ENCODE assay signal across 24 cellular contexts in the genomic region with DNA sequence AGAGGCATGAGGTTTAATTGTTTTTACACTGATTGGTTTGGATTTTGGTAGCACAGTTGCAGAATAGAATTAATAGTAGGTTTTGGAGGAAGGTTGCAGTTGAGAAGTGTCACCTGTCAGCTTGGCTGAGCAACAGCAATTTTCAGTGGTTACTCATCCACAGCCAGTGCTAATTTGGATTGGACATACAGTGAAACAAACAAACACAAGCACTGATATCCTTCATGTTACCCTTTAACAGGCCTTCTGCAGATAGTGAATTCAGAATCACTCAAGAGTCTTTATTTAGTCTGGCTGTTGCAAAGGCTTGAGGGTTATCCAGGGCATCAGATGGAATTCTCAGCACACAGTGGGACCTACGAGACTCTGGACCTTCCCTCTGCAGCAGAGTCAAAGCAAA. TPM values are rescaled to one million over a fixed set of nuclear protein-coding genes. Genes with fewer than 3 reads are reported as not detected.
"Had no signal": no experiment of that assay in that cellular context is flagged by ENCODE, and none has a peak within 500 bp of the region (broad histone marks: within the 10 kb centered on the region; RNA-seq: fewer than 3 reads in every experiment).

No MANE protein-coding gene starts in this region.

- ATAC-seq: activated T-cell treated with anti-CD3 and anti-CD28 coated beads, Interleukin-2, amount 50 U/mL, for 72 hours; naive thymus-derived CD4-positive, alpha-beta T cell; T-cell had no signal

- H3K4me3 ChIP-seq: coronary artery, dorsolateral prefrontal cortex, gastrocnemius medialis, ovary, sigmoid colon, tibial nerve had no signal

- H3K36me3 ChIP-seq: gastrocnemius medialis, ovary, sigmoid colon, tibial nerve had no signal

- H3K27me3 ChIP-seq: gastrocnemius medialis, ovary, sigmoid colon, tibial nerve had no signal

- H3K4me1 ChIP-seq: gastrocnemius medialis, sigmoid colon, tibial nerve had no signal

- H3K9me3 ChIP-seq: gastrocnemius medialis, ovary, sigmoid colon, tibial nerve had no signal

- H3K27ac ChIP-seq: coronary artery, dorsolateral prefrontal cortex, gastrocnemius medialis, ovary, sigmoid colon, tibial nerve had no signal

- DNase-seq: activated CD4-positive, alpha-beta T cell treated with anti-CD3 and anti-CD28 coated beads for 4 hours; activated CD4-positive, alpha-beta T cell treated with anti-CD3 and anti-CD28 coated beads, Interleukin-2, amount 50 U/mL, for 4 hours; activated CD4-positive, CD25-positive, alpha-beta regulatory T cell; activated naive CD4-positive, alpha-beta T cell; activated T-cell treated with anti-CD3 and anti-CD28 coated beads for 4 hours; activated T-cell treated with anti-CD3 and anti-CD28 coated beads, Interleukin-2, amount 50 U/mL, for 72 hours; anterior cingulate cortex; dorsolateral prefrontal cortex; effector memory CD4-positive, alpha-beta T cell; erythroblast; gastrocnemius medialis; mammary epithelial cell; naive thymus-derived CD4-positive, alpha-beta T cell; ovary; retina; sigmoid colon; stimulated activated naive CD4-positive, alpha-beta T cell; T-cell had no signal

RNA-seq across cellular contexts. Expression of gene POU4F3, which starts 31.8 kb away (rescaled TPM):
- total RNA-seq: activated T-cell treated with anti-CD3 and anti-CD28 coated beads, Interleukin-2, amount 50 U/mL, for 72 hours; cerebellum; gastrocnemius medialis; kidney epithelial cell; liver; mammary epithelial cell; progenitor cell of endocrine pancreas had no signal
- polyA plus RNA-seq: liver; naive thymus-derived CD4-positive, alpha-beta T cell had no signal
